In the genomic region with DNA sequence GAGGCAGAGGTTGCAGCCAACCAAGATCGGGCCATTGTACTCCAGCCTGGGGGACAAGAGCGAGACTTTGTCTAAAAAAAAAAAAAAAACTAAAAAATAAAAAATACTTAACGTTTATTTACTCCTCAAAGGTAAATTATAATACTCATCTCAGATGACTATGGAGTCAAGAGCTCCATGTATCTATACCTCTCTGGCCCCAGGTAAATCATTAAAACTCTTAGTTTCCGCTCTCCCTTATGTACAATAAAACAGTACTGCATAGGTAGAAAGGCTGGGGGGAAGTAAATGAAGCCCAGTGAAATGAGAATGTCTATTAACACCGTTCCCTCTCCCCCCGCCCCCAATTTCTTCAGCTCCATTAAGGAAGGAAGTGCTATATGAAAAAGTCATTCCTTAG, we compare ENCODE assay signal across 10 cellular contexts. TPM values are rescaled to one million over a fixed set of nuclear protein-coding genes. Genes with fewer than 3 reads are reported as not detected.
DNase-seq lines count a peak whose midpoint lies in the region; ATAC-seq and TF ChIP-seq lines count a peak whose summit lies in the region.
"Had no signal": no experiment of that assay in that cellular context is flagged by ENCODE, and none has a peak within 500 bp of the region (broad histone marks: within the 10 kb centered on the region; RNA-seq: fewer than 3 reads in every experiment).

No MANE protein-coding gene starts in this region.

- H3K79me1 ChIP-seq in mesenchymal stem cell (replicated peaks; ENCODE audit: low read length, poor library complexity, severe bottlenecking) = peaks cover 11% of the 10 kb centered on the region

- H3K36me3 ChIP-seq in cardiac muscle cell = no peaks in the 10 kb centered on the region
- no peaks in the 10 kb centered on the region for H3K36me3 ChIP-seq in ascending aorta
- peaks cover 0 to 4% of the 10 kb centered on the region in 2 experiments for H3K36me3 ChIP-seq in mesenchymal stem cell (ENCODE audit: control insufficient read depth in 1 of 2, insufficient read depth in 2 of 2, low read depth in 1 of 2, low read length in 2 of 2)
- H3K36me3 ChIP-seq in tibial artery = no peaks in the 10 kb centered on the region

- H3K27ac ChIP-seq in cardiac muscle cell (no peak overlapping the region), ascending aorta (no peak overlapping the region), mesenchymal stem cell (ENCODE audit: low read length, poor library complexity, severe bottlenecking) (no peak overlapping the region), tibial artery (no peak overlapping the region)
- H3K27ac ChIP-seq: epithelial cell of prostate had no signal

- H2AK5ac ChIP-seq in mesenchymal stem cell (ENCODE audit: low read length, severe bottlenecking) = no peak overlapping the region

- intact Hi-C loops in left ventricle myocardium superior (cut with micrococcal nuclease) = no loop called here
- intact Hi-C loops in ascending aorta (cut with DNase I) = no loop called here
- intact Hi-C loops in tibial artery (cut with DNase I; ENCODE audit: low total_unique reads) = no loop called here

- no peak overlapping the region for H3K14ac ChIP-seq in mesenchymal stem cell (ENCODE audit: low read length in 2 of 2)

- H2BK5ac ChIP-seq in mesenchymal stem cell (ENCODE audit: low read depth, low read length, poor library complexity, severe bottlenecking) = no peak overlapping the region

- no peak for DNase-seq in cardiac muscle cell (ENCODE audit: low read depth in 1 of 2, low spot score in 1 of 2)
- DNase-seq in left ventricle myocardium superior = no peak
- no peak for DNase-seq in ascending aorta (ENCODE audit: low spot score in 2 of 2)
- no peak for DNase-seq in mesenchymal stem cell
- no peak for DNase-seq in tibial artery
- DNase-seq in stimulated activated CD4-positive, alpha-beta T cell treated with anti-CD3 and anti-CD28 coated beads, Interleukin-2, amount 100 ng/mL, for 48 hours = no peak
- no peak for DNase-seq in pons (ENCODE audit: low spot score)
- DNase-seq: NCI-H2171 had no signal

- ATAC-seq in left ventricle myocardium superior = no peak
- ATAC-seq in HG03432 (IDR thresholded peaks at IDR 0.05; ENCODE audit: unreplicated experiment) = no peak

- H4K8ac ChIP-seq in mesenchymal stem cell (ENCODE audit: low read length) = no peak overlapping the region

- no peak overlapping the region for H2BK15ac ChIP-seq in mesenchymal stem cell (ENCODE audit: low read depth, poor library complexity, severe bottlenecking)

- H2AFZ ChIP-seq in mesenchymal stem cell (ENCODE audit: low read depth, low read length) = no peak overlapping the region

- WGBS in mesenchymal stem cell = 100% methylated on average over 2 of the region's 6 CpGs

- no peak overlapping the region for H3K18ac ChIP-seq in mesenchymal stem cell (ENCODE audit: low read depth in 1 of 2, low read length in 2 of 2)

- no peak overlapping the region for H4K91ac ChIP-seq in mesenchymal stem cell (ENCODE audit: low read length)

- H3K23ac ChIP-seq in mesenchymal stem cell (ENCODE audit: low read length in 2 of 2) = no peak overlapping the region

- no peaks in the 10 kb centered on the region for H3K9me3 ChIP-seq in cardiac muscle cell (ENCODE audit: low read depth)
- no peaks in the 10 kb centered on the region for H3K9me3 ChIP-seq in ascending aorta
- no peaks in the 10 kb centered on the region for H3K9me3 ChIP-seq in mesenchymal stem cell (ENCODE audit: control insufficient read depth, low read length)
- H3K9me3 ChIP-seq in tibial artery = no peaks in the 10 kb centered on the region

- H2BK12ac ChIP-seq in mesenchymal stem cell (ENCODE audit: low read length in 2 of 2) = no peak overlapping the region

- H3K4me3 ChIP-seq in cardiac muscle cell = peak overlapping the region; percentile 91
- peak overlapping the region; percentile 71 to 90 for H3K4me3 ChIP-seq in ascending aorta
- H3K4me3 ChIP-seq in mesenchymal stem cell (ENCODE audit: insufficient read depth in 1 of 2, low read depth in 1 of 2, low read length in 2 of 2) = peak overlapping the region in 1 of 2 experiments; percentile 78
- peak overlapping the region; percentile 67 to 69 for H3K4me3 ChIP-seq in tibial artery

- peak overlapping the region; percentile 69 for H3K9ac ChIP-seq in mesenchymal stem cell (ENCODE audit: low read length)

- H3K27me3 ChIP-seq in cardiac muscle cell (no peaks in the 10 kb centered on the region), ascending aorta (no peaks in the 10 kb centered on the region), mesenchymal stem cell (ENCODE audit: control insufficient read depth in 1 of 2, insufficient read depth in 1 of 2, low read length in 2 of 2) (peaks cover 0 to 15% of the 10 kb centered on the region in 2 experiments), tibial artery (no peaks in the 10 kb centered on the region)

- no peak overlapping the region for H3K4ac ChIP-seq in mesenchymal stem cell (ENCODE audit: low read depth in 1 of 2, low read length in 2 of 2)

- peak overlapping the region; percentile 96 for H3K4me2 ChIP-seq in mesenchymal stem cell (ENCODE audit: low read length, poor library complexity, severe bottlenecking)

- H3K4me1 ChIP-seq in cardiac muscle cell (ENCODE audit: low read depth) = peaks cover 4% of the 10 kb centered on the region
- H3K4me1 ChIP-seq in ascending aorta = peaks cover 0 to 7% of the 10 kb centered on the region in 2 donors
- peaks cover 12% of the 10 kb centered on the region for H3K4me1 ChIP-seq in mesenchymal stem cell (ENCODE audit: control insufficient read depth, insufficient read depth, low read depth, low read length)
- peaks cover 0 to 17% (median 9%) of the 10 kb centered on the region in 4 donors for H3K4me1 ChIP-seq in tibial artery

- H2BK120ac ChIP-seq in mesenchymal stem cell (ENCODE audit: low read depth, low read length) = no peak overlapping the region

- TF ChIP-seq CTCF in cardiac muscle cell (IDR thresholded peaks at IDR 0.05; ENCODE audit: low read depth, low read length) = no peak
- no peak for TF ChIP-seq CTCF in ascending aorta (IDR thresholded peaks at IDR 0.05)
- TF ChIP-seq CTCF in tibial artery (IDR thresholded peaks at IDR 0.05) = no peak

RNA-seq across cellular contexts. Expression of gene SRSF12, which starts 1.2 kb away (rescaled TPM):
- 4.1 and 5.1 TPM in 2 replicates for total RNA-seq in cardiac muscle cell
- polyA plus RNA-seq in cardiac muscle cell = 7.0 and 9.9 TPM in 2 replicates
- total RNA-seq in left ventricle myocardium superior = 0.07 TPM
- 0.53 TPM for total RNA-seq in ascending aorta
- 0.25 TPM for polyA plus RNA-seq in mesenchymal stem cell (2013, experiment 1 of 2)
- 0.23 TPM for polyA plus RNA-seq in mesenchymal stem cell (2013, experiment 2 of 2)

RNA-seq across cellular contexts. Expression of gene PM20D2, which starts 29.2 kb away (rescaled TPM):
- total RNA-seq in cardiac muscle cell (8.9 and 11.4 TPM in 2 replicates), left ventricle myocardium superior (11.8 TPM), ascending aorta (8.8 TPM)
- polyA plus RNA-seq in cardiac muscle cell = 10.6 and 12.2 TPM in 2 replicates
- 2.9 TPM for polyA plus RNA-seq in mesenchymal stem cell (2013, experiment 1 of 2)
- polyA plus RNA-seq in mesenchymal stem cell (2013, experiment 2 of 2) = 3.1 TPM

RNA-seq across cellular contexts. Expression of gene PNRC1, which starts 36.2 kb away (rescaled TPM):
- 176 and 231 TPM in 2 replicates for total RNA-seq in cardiac muscle cell
- polyA plus RNA-seq in cardiac muscle cell = 285 and 315 TPM in 2 replicates
- 161 TPM for total RNA-seq in left ventricle myocardium superior
- total RNA-seq in ascending aorta = 196 TPM
- 105 TPM for polyA plus RNA-seq in mesenchymal stem cell (2013, experiment 1 of 2)
- 108 TPM for polyA plus RNA-seq in mesenchymal stem cell (2013, experiment 2 of 2)
